1 cellular context compared by ENCODE assay signal in genomic region chr16:8678068-8678927, GRCh38.
TF ChIP-seq lines count a peak whose summit lies in the region.

No MANE protein-coding gene starts in this region.

TF ChIP-seq in HepG2, 621 proteins besides CTCF, POLR2A, EP300 and RAD21 (continued from another document and continues in another):
- no peak for TF ChIP-seq ZNF784 (CRISPR knock-in tag; IDR thresholded peaks at IDR 0.05; ENCODE audit: borderline replicate concordance)
- no peak for TF ChIP-seq ZBTB37 (CRISPR knock-in tag; IDR thresholded peaks at IDR 0.05)
- TF ChIP-seq AKAP8 (CRISPR knock-in tag; IDR thresholded peaks at IDR 0.05) = no peak
- TF ChIP-seq ATF1 (CRISPR knock-in tag; IDR thresholded peaks at IDR 0.05) = no peak
- no peak for TF ChIP-seq ZNF709 (CRISPR knock-in tag; IDR thresholded peaks at IDR 0.05)
- peak; percentile 92 for TF ChIP-seq NCOA2 (CRISPR knock-in tag; IDR thresholded peaks at IDR 0.05)
- no peak for TF ChIP-seq ZBTB4 (CRISPR knock-in tag; IDR thresholded peaks at IDR 0.05; ENCODE audit: borderline replicate concordance)
- TF ChIP-seq ZNF710 (CRISPR knock-in tag; IDR thresholded peaks at IDR 0.05; ENCODE audit: borderline replicate concordance) = peak; percentile 28; the same call in 1 of the 2 replicates
- peak; percentile 77 for TF ChIP-seq TCF7 (IDR thresholded peaks at IDR 0.05; ENCODE audit: low read depth)
- TF ChIP-seq ADNP (CRISPR knock-in tag; IDR thresholded peaks at IDR 0.05) = no peak
- TF ChIP-seq ZNF30 (CRISPR knock-in tag; IDR thresholded peaks at IDR 0.05) = no peak
- 0 out of 2 replicates have a peak, but pooled peaks have one; percentile 55 for TF ChIP-seq TRIM24 (CRISPR knock-in tag; IDR thresholded peaks at IDR 0.05)
- TF ChIP-seq ZNF660 (CRISPR knock-in tag; IDR thresholded peaks at IDR 0.05; ENCODE audit: borderline replicate concordance, low read depth) = no peak
- TF ChIP-seq RELA (CRISPR knock-in tag; IDR thresholded peaks at IDR 0.05) = no peak
- TF ChIP-seq KLF6 (CRISPR knock-in tag; IDR thresholded peaks at IDR 0.05) = peak; percentile 64
- peak; percentile 93 for TF ChIP-seq ZNF362 (CRISPR knock-in tag; IDR thresholded peaks at IDR 0.05; ENCODE audit: borderline replicate concordance)
- no peak for TF ChIP-seq ZBTB39 (CRISPR knock-in tag; IDR thresholded peaks at IDR 0.05)
- TF ChIP-seq CCAR2 (optimal IDR thresholded peaks at IDR 0.05; ENCODE audit: low read depth, low read length) = peak; percentile 84
- no peak for TF ChIP-seq ZBTB8A (CRISPR knock-in tag; IDR thresholded peaks at IDR 0.05; ENCODE audit: borderline replicate concordance, low read depth)
- TF ChIP-seq ZFP1 (CRISPR knock-in tag; IDR thresholded peaks at IDR 0.05) = no peak; the same call in 1 of the 2 replicates
- TF ChIP-seq SNAPC4 (CRISPR knock-in tag; IDR thresholded peaks at IDR 0.05) = no peak
- peak; percentile 51 for TF ChIP-seq HDAC1 (CRISPR knock-in tag; IDR thresholded peaks at IDR 0.05)
- TF ChIP-seq ZNF329 (CRISPR knock-in tag; IDR thresholded peaks at IDR 0.05; ENCODE audit: low read depth) = no peak
- no peak for TF ChIP-seq MNT (IDR thresholded peaks at IDR 0.05)
- no peak for TF ChIP-seq DNMT1 (CRISPR knock-in tag; IDR thresholded peaks at IDR 0.05)
- TF ChIP-seq ARNT (IDR thresholded peaks at IDR 0.05) = no peak
- no peak for TF ChIP-seq ZNF205 (CRISPR knock-in tag; IDR thresholded peaks at IDR 0.05)
- no peak; the same call in 1 of the 2 replicates for TF ChIP-seq NFE2 (CRISPR knock-in tag; IDR thresholded peaks at IDR 0.05)
- no peak for TF ChIP-seq TAF15 (IDR thresholded peaks at IDR 0.05; ENCODE audit: low read depth, low read length, poor library complexity, severe bottlenecking)
- TF ChIP-seq KLF15 (CRISPR knock-in tag; IDR thresholded peaks at IDR 0.05; ENCODE audit: borderline replicate concordance) = no peak
- no peak for TF ChIP-seq ZNF652 (CRISPR knock-in tag; IDR thresholded peaks at IDR 0.05; ENCODE audit: borderline replicate concordance, low read depth)
- no peak for TF ChIP-seq ZNF552 (CRISPR knock-in tag; IDR thresholded peaks at IDR 0.05; ENCODE audit: borderline replicate concordance)
- no peak for TF ChIP-seq ZNF720 (CRISPR knock-in tag; IDR thresholded peaks at IDR 0.05)
- no peak for TF ChIP-seq PCBP1 (IDR thresholded peaks at IDR 0.05; ENCODE audit: borderline replicate concordance, low read depth, low read length)
- TF ChIP-seq FLYWCH1 (CRISPR knock-in tag; IDR thresholded peaks at IDR 0.05) = no peak
- TF ChIP-seq AGO1 (IDR thresholded peaks at IDR 0.05; ENCODE audit: low read depth, low read length, poor library complexity, severe bottlenecking) = no peak
- TF ChIP-seq ZUFSP (CRISPR knock-in tag; IDR thresholded peaks at IDR 0.05; ENCODE audit: borderline replicate concordance) = no peak
- no peak for TF ChIP-seq NFRKB (IDR thresholded peaks at IDR 0.05)
- no peak for TF ChIP-seq E2F5 (CRISPR knock-in tag; conservative IDR thresholded peaks at IDR 0.05)
